18 cellular contexts compared by ENCODE assay signal in the genomic region with DNA sequence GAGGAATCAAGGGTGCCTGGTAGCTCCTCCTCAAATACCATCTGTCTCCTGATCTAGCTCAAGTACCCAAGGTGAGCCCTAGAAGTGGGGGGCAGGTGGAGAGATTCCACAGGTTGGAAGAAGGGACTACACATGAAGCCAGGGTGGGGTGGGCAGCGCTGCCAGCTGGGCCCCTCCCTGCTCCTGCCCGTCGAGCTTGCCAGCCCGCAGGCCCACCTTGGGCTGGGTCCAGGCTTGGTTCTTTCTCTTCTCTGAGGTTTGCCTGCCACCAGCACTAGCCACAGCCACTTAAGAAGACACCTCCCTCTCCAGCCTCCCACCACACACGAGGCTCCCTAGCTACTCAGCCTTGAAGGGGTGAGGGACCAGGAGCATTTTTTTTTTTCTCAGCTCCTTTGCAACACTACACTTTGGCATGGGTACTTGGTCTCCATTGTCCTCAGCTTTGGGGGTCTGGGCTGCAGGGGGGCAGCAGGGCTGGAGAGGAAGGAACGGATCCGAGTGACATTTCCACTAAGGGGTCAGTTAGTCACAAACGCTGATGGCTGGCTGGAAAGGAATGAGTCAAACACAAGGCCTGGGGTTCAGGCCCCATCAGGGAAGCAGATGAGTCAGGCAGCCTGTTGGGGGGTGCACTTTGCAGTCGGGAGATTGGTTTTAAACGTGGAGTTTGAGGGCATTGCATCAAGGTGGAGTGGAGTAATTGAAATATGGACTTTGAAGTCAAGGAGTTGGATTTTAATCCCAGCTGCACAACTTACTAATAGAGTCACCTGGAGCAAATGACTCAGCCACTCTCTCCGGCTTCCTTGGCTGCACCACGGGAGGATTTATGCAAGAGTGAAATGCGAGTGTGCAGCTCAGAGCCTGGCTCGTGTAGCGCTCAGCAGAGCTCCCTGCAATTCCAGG. TPM values are rescaled to one million over a fixed set of nuclear protein-coding genes. Genes with fewer than 3 reads are reported as not detected.
A peak's percentile ranks its signal among the peaks of the same experiment; 100 is the strongest.
DNase-seq lines count a peak whose midpoint lies in the region; ATAC-seq, FAIRE-seq and TF ChIP-seq lines count a peak whose summit lies in the region.
"Had no signal": no experiment of that assay in that cellular context is flagged by ENCODE, and none has a peak within 500 bp of the region (broad histone marks: within the 10 kb centered on the region; RNA-seq: fewer than 3 reads in every experiment).

No MANE protein-coding gene starts in this region.

- peak overlapping the region in 2 of 5 experiments; percentile 2 to 32 for H3K4me3 Mint-ChIP-seq in brain
- H3K4me3 Mint-ChIP-seq: CD14-positive monocyte, WTC11 had no signal

- TF ChIP-seq CTCF in AG10803 (conservative IDR thresholded peaks at IDR 0.05; ENCODE audit: low read length) (no peak), brain (conservative IDR thresholded peaks at IDR 0.05) (no peak), kidney (IDR thresholded peaks at IDR 0.05; ENCODE audit: borderline replicate concordance, extremely low read depth, insufficient read depth) (no peak)

- H3K9me3 Mint-ChIP-seq in brain: peaks cover 0 to 6% (median 0%) of the 10 kb centered on the region in 5 experiments
- H3K9me3 Mint-ChIP-seq: WTC11 had no signal

- no peak overlapping the region for H3K9ac ChIP-seq in kidney (ENCODE audit: low read length in 2 of 2)

- H3K27ac ChIP-seq in kidney (ENCODE audit: low read depth in 2 of 2, low read length in 2 of 2): no peak overlapping the region
- H3K27ac ChIP-seq: HL-60, SJSA1 had no signal

- H3K27ac Mint-ChIP-seq in brain: peak overlapping the region in 3 of 5 experiments; percentile 9 to 68 (median 27)
- H3K27ac Mint-ChIP-seq: CD14-positive monocyte, WTC11 had no signal

- DNase-seq in AG10803 (ENCODE audit: low read depth): peak; percentile 39
- peak; percentile 87 for DNase-seq in HT1080 (ENCODE audit: low read depth)
- peak; percentile 56 for DNase-seq in kidney
- DNase-seq in NOMO-1 (lab: John Stamatoyannopoulos, UW; ENCODE audit: unreplicated experiment in 2 of 2): no peak
- DNase-seq in DMS 273 treated with DMSO at 0.1 percent for 48 hours (lab: John Stamatoyannopoulos, UW): no peak
- DNase-seq: activated CD8-positive, alpha-beta memory T cell treated with anti-CD3 and anti-CD28 coated beads, Interleukin-2, amount 50 U/mL, for 4 hours; effector memory CD4-positive, alpha-beta T cell; NCI-H1105 treated with DMSO at 0.1 percent for 48 hours; NCI-H69; stimulated activated CD4-positive, alpha-beta T cell treated with anti-CD3 and anti-CD28 coated beads, Interleukin-4, amount 100 ng/mL, for 1 hour; stimulated activated naive CD4-positive, alpha-beta T cell treated with Interleukin-2 at 50 U/mL for 16 hours had no signal

- H3K36me3 ChIP-seq in kidney (ENCODE audit: control insufficient read depth in 1 of 2, insufficient read depth in 2 of 2, low read length in 2 of 2): no peaks in the 10 kb centered on the region
- H3K36me3 ChIP-seq: SJSA1 had no signal

- H3K27me3 Mint-ChIP-seq in brain: no peaks in the 10 kb centered on the region

- intact Hi-C loops in kidney (cut with DNase I): no loop called here

- FAIRE-seq in kidney (lab: Jason Lieb, UNC): no peak

- H3K4me1 ChIP-seq in kidney (ENCODE audit: control insufficient read depth in 1 of 2, insufficient read depth in 1 of 2, low read depth in 1 of 2, low read length in 2 of 2): no peaks in the 10 kb centered on the region

- no peaks in the 10 kb centered on the region for H3K9me3 ChIP-seq in kidney (ENCODE audit: control insufficient read depth in 1 of 2, low read length in 2 of 2)
- H3K9me3 ChIP-seq: SJSA1 had no signal

- ATAC-seq in GM18907 (IDR thresholded peaks at IDR 0.05; ENCODE audit: unreplicated experiment): no peak
- ATAC-seq in GM18520 (IDR thresholded peaks at IDR 0.05; ENCODE audit: unreplicated experiment): no peak
- ATAC-seq: WTC11 had no signal

- peaks cover 28% of the 10 kb centered on the region for H3K4me1 Mint-ChIP-seq in brain
- H3K4me1 Mint-ChIP-seq: CD14-positive monocyte, WTC11 had no signal

- no peak overlapping the region for H3K4me3 ChIP-seq in AG10803 (ENCODE audit: low read length)
- no peak overlapping the region for H3K4me3 ChIP-seq in kidney (ENCODE audit: low read length in 2 of 2)
- H3K4me3 ChIP-seq: SJSA1 had no signal

- H3K36me3 Mint-ChIP-seq in brain: no peaks in the 10 kb centered on the region
- H3K36me3 Mint-ChIP-seq: CD14-positive monocyte, WTC11 had no signal

RNA-seq across cellular contexts. Expression of gene NPTXR, which starts 7.4 kb away (rescaled TPM):
- total RNA-seq in HT1080 (2014; rRNA removed; shearing (Covaris generic)): 2.6 and 2.9 TPM in 2 replicates
- polyA plus RNA-seq in HT1080 (2015; cell fraction: cytosol; rRNA removed): 7.7 and 8.3 TPM in 2 replicates
- polyA plus RNA-seq in HT1080 (2015; cell fraction: nucleus; rRNA removed): 11.8 and 13.4 TPM in 2 replicates
- polyA plus RNA-seq in brain (ENCODE audit: insufficient read depth, low read depth, low replicate concordance) (120 TPM), kidney (ENCODE audit: insufficient read depth, low read depth, low replicate concordance) (1.1 TPM)
- 12.5 TPM for total RNA-seq in kidney
- polyA plus RNA-seq: CD14-positive monocyte had no signal

RNA-seq across cellular contexts. Expression of gene CBX6, which starts 20.8 kb away (rescaled TPM):
- 38.3 and 46.7 TPM in 2 replicates for total RNA-seq in HT1080 (2014; rRNA removed; shearing (Covaris generic))
- 30.0 and 30.6 TPM in 2 replicates for polyA plus RNA-seq in HT1080 (2015; cell fraction: cytosol; rRNA removed)
- 59.3 and 61.2 TPM in 2 replicates for polyA plus RNA-seq in HT1080 (2015; cell fraction: nucleus; rRNA removed)
- polyA plus RNA-seq in brain (ENCODE audit: insufficient read depth, low read depth, low replicate concordance) (64.4 TPM), kidney (ENCODE audit: insufficient read depth, low read depth, low replicate concordance) (24.9 TPM)
- total RNA-seq in kidney: 113 TPM

RNA-seq across cellular contexts. Expression of gene DNAL4, which starts 57.3 kb away (rescaled TPM):
- total RNA-seq in HT1080 (2014; rRNA removed; shearing (Covaris generic)): 3.1 and 6.9 TPM in 2 replicates
- polyA plus RNA-seq in HT1080 (2015; cell fraction: cytosol; rRNA removed): 10.7 and 17.4 TPM in 2 replicates
- 6.5 and 7.6 TPM in 2 replicates for polyA plus RNA-seq in HT1080 (2015; cell fraction: nucleus; rRNA removed)
- polyA plus RNA-seq in brain (ENCODE audit: insufficient read depth, low read depth, low replicate concordance): 61.4 TPM
- total RNA-seq in kidney: 26.5 TPM
- polyA plus RNA-seq in kidney (ENCODE audit: insufficient read depth, low read depth, low replicate concordance): 39.7 TPM

Comparison
In these comparisons a context has a peak if more than half of its experiments do, and no peak if none do; other contexts are left out.
1. DNase-seq: peak in AG10803 (single experiment), HT1080 (single experiment) and kidney (single experiment); none in NOMO-1 (0 of 2) and DMS 273 treated with DMSO at 0.1 percent for 48 hours (single experiment).